ENCODE assay signal across 8 cellular contexts in the genomic region with DNA sequence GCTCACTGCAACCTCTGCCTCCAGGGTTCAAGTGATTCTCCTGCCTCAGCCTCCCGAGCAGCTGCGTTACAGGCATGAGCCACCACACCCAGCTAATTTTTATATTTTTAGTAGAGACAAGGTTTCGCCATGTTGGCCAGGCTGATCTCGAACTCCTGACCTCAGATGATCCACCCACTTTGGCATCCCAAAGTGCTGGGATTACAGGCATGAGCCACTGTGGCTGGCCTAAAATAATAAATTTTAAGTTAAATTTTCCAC. TPM values are rescaled to one million over a fixed set of nuclear protein-coding genes. Genes with fewer than 3 reads are reported as not detected.
DNase-seq lines count a peak whose midpoint lies in the region; ATAC-seq and TF ChIP-seq lines count a peak whose summit lies in the region.
"Not testable (repeated sequence)": the region's sequence is repeated elsewhere in the genome, so short reads cannot be mapped to it uniquely, and the experiment has no call there.

No MANE protein-coding gene starts in this region.

- CTCF ChIA-PET in Panc1 (lab: Charles Lee), result not testable (repeated sequence)

- peak overlapping the region; percentile 75; the same call in 1 of the 2 replicates for H3K27ac ChIP-seq in Panc1 (ENCODE audit: low read length)
- H3K27ac ChIP-seq in breast epithelium, result peak overlapping the region; percentile 68 to 76
- H3K27ac ChIP-seq in left ventricle myocardium inferior (replicated peaks), result peak overlapping the region; percentile 2
- H3K27ac ChIP-seq in right cardiac atrium (ENCODE audit: low read length), result not testable (repeated sequence)
- H3K27ac ChIP-seq in thyroid gland, result peak overlapping the region in 2 of 3 donors; percentile 6 to 62

- not testable (repeated sequence) for H3K9me3 ChIP-seq in Panc1 (ENCODE audit: control insufficient read depth, insufficient read depth, low read depth, low read length); adipocyte (ENCODE audit: control insufficient read depth, low read length); breast epithelium; left ventricle myocardium inferior (replicated peaks); right cardiac atrium (ENCODE audit: control insufficient read depth, low read length); thyroid gland

- H3K4me1 ChIP-seq in Panc1 (ENCODE audit: control insufficient read depth, insufficient read depth, low read length) (peaks cover 22% of the 10 kb centered on the region), adipocyte (ENCODE audit: control insufficient read depth, insufficient read depth, low read length) (peaks cover 14% of the 10 kb centered on the region), left ventricle myocardium inferior (peaks cover 16% of the 10 kb centered on the region), thyroid gland (peaks cover 3 to 17% of the 10 kb centered on the region in 2 donors)
- not testable (repeated sequence) for H3K4me1 ChIP-seq in breast epithelium; right cardiac atrium (ENCODE audit: control insufficient read depth, insufficient read depth, low read length)

- POLR2A ChIA-PET in Panc1 (lab: Charles Lee), result not testable (repeated sequence)

- not testable (repeated sequence) for ATAC-seq in Panc1, right cardiac atrium
- ATAC-seq in Right ventricle myocardium inferior, result peak; percentile 10

- in situ Hi-C loops in Caki2 (cut with HindIII; ENCODE audit: low pct_unique_long_range_greater_than_20kb, low sequenced_read_pairs); Panc1 (cut with HindIII; ENCODE audit: low pct_unique_long_range_greater_than_20kb, low sequenced_read_pairs): not testable (repeated sequence)

- not testable (repeated sequence) for H3K27me3 ChIP-seq in Panc1 (ENCODE audit: control insufficient read depth, insufficient read depth, low read length); adipocyte (replicated peaks; ENCODE audit: control insufficient read depth, insufficient read depth, low read length); breast epithelium; left ventricle myocardium inferior (ENCODE audit: low read depth); right cardiac atrium (ENCODE audit: control insufficient read depth, insufficient read depth); thyroid gland

- not testable (repeated sequence) for TF ChIP-seq POLR2A in breast epithelium (IDR thresholded peaks at IDR 0.05); thyroid gland (IDR thresholded peaks at IDR 0.05)

- not testable (repeated sequence) for BruUV-seq in Panc1 (replicated peaks; lab: Mats Ljungman, UMichigan)

- DNase-seq in Caki2 (ENCODE audit: low read depth) (peak; percentile 37), right cardiac atrium (peak in 2 of 3 donors; percentile 66 to 68), thyroid gland (peak; percentile 25 to 26)
- DNase-seq in Panc1 (ENCODE audit: low read depth, low spot score); adipocyte (ENCODE audit: low read depth); breast epithelium (ENCODE audit: low spot score in 2 of 2); Right ventricle myocardium inferior (ENCODE audit: missing footprints); left ventricle myocardium inferior: not testable (repeated sequence)

- not testable (repeated sequence) for H3K36me3 ChIP-seq in Panc1 (ENCODE audit: control insufficient read depth, insufficient read depth, low read length); adipocyte (ENCODE audit: control insufficient read depth, insufficient read depth, low read length, severe bottlenecking); breast epithelium; thyroid gland
- peaks cover 11% of the 10 kb centered on the region for H3K36me3 ChIP-seq in left ventricle myocardium inferior

- intact Hi-C loops in Panc1 (cut with micrococcal nuclease; ENCODE audit: unreplicated experiment); breast epithelium (cut with DNase I; ENCODE audit: low total_unique reads); Right ventricle myocardium inferior (cut with DNase I); left ventricle myocardium inferior (cut with micrococcal nuclease); right cardiac atrium (cut with DNase I); thyroid gland (cut with DNase I): not testable (repeated sequence)

- TF ChIP-seq CTCF in Panc1 (IDR thresholded peaks at IDR 0.05); breast epithelium (IDR thresholded peaks at IDR 0.05); left ventricle myocardium inferior (IDR thresholded peaks at IDR 0.05; ENCODE audit: borderline replicate concordance); thyroid gland (IDR thresholded peaks at IDR 0.05): not testable (repeated sequence)

- WGBS in right cardiac atrium, result 78% methylated on average over 4 of the region's 4 CpGs
- 74 to 87% methylated on average over 4 of the region's 4 CpGs for WGBS in thyroid gland, 2 donors

- not testable (repeated sequence) for H3K9ac ChIP-seq in adipocyte (ENCODE audit: low read length)

- H3K4me3 ChIP-seq in Panc1 (ENCODE audit: low read depth in 2 of 2, low read length in 2 of 2); breast epithelium; left ventricle myocardium inferior; right cardiac atrium (ENCODE audit: low read length); thyroid gland (replicated peaks in 1 of 3): not testable (repeated sequence)
- H3K4me3 ChIP-seq in adipocyte (ENCODE audit: low read length), result peak overlapping the region; percentile 44

RNA-seq across cellular contexts. Expression of gene SPOCK2, which starts 58.9 kb away (rescaled TPM):
- 0.41 and 1.1 TPM in 2 replicates for total RNA-seq in Caki2 (2014; rRNA removed; shearing (Covaris generic); ENCODE audit: low replicate concordance)
- total RNA-seq in Panc1 (2021; ENCODE audit: unreplicated experiment) (4.8 TPM), breast epithelium (1 to 10 TPM; 3.9 to 4.5 (median 4.1) TPM), Right ventricle myocardium inferior (10.4 TPM), left ventricle myocardium inferior (8.6 TPM), right cardiac atrium (10 to 100 TPM in 1 of 4 donors, 1 to 10 TPM in 3; 4.9 to 10.9 (median 6.9) TPM), thyroid gland (10 to 100 TPM in 3 of 4 donors, 1 to 10 TPM in 1; 4.3 to 17.6 (median 13.5) TPM)
- 4.2 TPM for polyA plus RNA-seq in Panc1 (2012; ENCODE audit: insufficient read length)
- polyA plus RNA-seq in right cardiac atrium, result 12.8 TPM
